ENCODE assay signal across 8 cellular contexts in genomic region chr18:67517224-67517765, GRCh38. TPM values are rescaled to one million over a fixed set of nuclear protein-coding genes. Genes with fewer than 3 reads are reported as not detected.
A peak's percentile ranks its signal among the peaks of the same experiment; 100 is the strongest.
DNase-seq lines count a peak whose midpoint lies in the region; ATAC-seq and TF ChIP-seq lines count a peak whose summit lies in the region.

No MANE protein-coding gene starts in this region.

- no peak overlapping the region for H3K4ac ChIP-seq in mesendoderm (ENCODE audit: low read depth, low read length)

- H3K4me2 ChIP-seq in mesendoderm (ENCODE audit: low read length), result peak overlapping the region; percentile 70

- H2AK5ac ChIP-seq in mesendoderm (ENCODE audit: low read length), result no peak overlapping the region

- no peak overlapping the region for H4K8ac ChIP-seq in mesendoderm (ENCODE audit: low read depth, low read length)

- peaks cover 4% of the 10 kb centered on the region for H3K79me1 ChIP-seq in mesendoderm (ENCODE audit: low read length)

- ATAC-seq in GM21367 (IDR thresholded peaks at IDR 0.05; ENCODE audit: unreplicated experiment), result no peak

- DNase-seq in GM10266 (ENCODE audit: extremely low spot score) (peak; percentile 9), NCI-H69 (lab: John Stamatoyannopoulos, UW) (peak; percentile 24), coronary artery (ENCODE audit: low spot score) (peak; percentile 75), mesendoderm (no peak), type B pancreatic cell (ENCODE audit: extremely low spot score, unreplicated experiment) (no peak), kidney glomerular epithelial cell (lab: John Stamatoyannopoulos, UW) (no peak), hepatic stellate cell (ENCODE audit: low spot score) (no peak)

- H3K27me3 Mint-ChIP-seq in type B pancreatic cell, result peaks cover 31% of the 10 kb centered on the region

- peaks cover 12% of the 10 kb centered on the region for H3K4me1 Mint-ChIP-seq in type B pancreatic cell (ENCODE audit: unreplicated experiment)

- no peak overlapping the region for H2BK15ac ChIP-seq in mesendoderm (replicated peaks; ENCODE audit: low read depth)

- peak overlapping the region; percentile 86 for H3K56ac ChIP-seq in mesendoderm (ENCODE audit: low read length)

- no peak overlapping the region for H2BK5ac ChIP-seq in mesendoderm (ENCODE audit: low read length)

- peaks cover 24% of the 10 kb centered on the region for H3K79me2 ChIP-seq in mesendoderm (ENCODE audit: control insufficient read depth, insufficient read depth, low read length)

- H3K9me3 Mint-ChIP-seq in type B pancreatic cell, result no peaks in the 10 kb centered on the region

- peak overlapping the region; percentile 97 for H3K4me3 Mint-ChIP-seq in type B pancreatic cell

- H3K36me3 ChIP-seq in mesendoderm (ENCODE audit: control insufficient read depth, insufficient read depth, low read length), result no peaks in the 10 kb centered on the region

- peak overlapping the region; percentile 79 for H3K9ac ChIP-seq in mesendoderm (ENCODE audit: low read length)

- no peak overlapping the region for H4K5ac ChIP-seq in mesendoderm (ENCODE audit: low read length)

- H3K23ac ChIP-seq in mesendoderm (ENCODE audit: low read length), result no peak overlapping the region

- TF ChIP-seq CTCF in GM10266 (IDR thresholded peaks at IDR 0.05; ENCODE audit: control insufficient read depth, insufficient read depth, low read depth, missing control alignments) (no peak), coronary artery (IDR thresholded peaks at IDR 0.05) (no peak), type B pancreatic cell (conservative IDR thresholded peaks at IDR 0.05) (no peak)

- H3K36me3 Mint-ChIP-seq in type B pancreatic cell, result peaks cover 7% of the 10 kb centered on the region

- WGBS in mesendoderm (ENCODE audit: extremely low coverage, insufficient coverage, low lambda C conversion rate), result no CpG with 5 or more reads among the region's 6 CpGs

- H2BK120ac ChIP-seq in mesendoderm (ENCODE audit: low read depth, low read length), result no peak overlapping the region

- H3K27me3 ChIP-seq in mesendoderm (ENCODE audit: insufficient read depth, low read length, poor library complexity), result no peaks in the 10 kb centered on the region

- no peak overlapping the region for H3K18ac ChIP-seq in mesendoderm (ENCODE audit: low read length)

- H3K4me3 ChIP-seq in coronary artery (peak overlapping the region; percentile 93), mesendoderm (ENCODE audit: low read length) (peak overlapping the region; percentile 62)

- no peaks in the 10 kb centered on the region for H3K4me1 ChIP-seq in mesendoderm (ENCODE audit: control insufficient read depth, low read depth, low read length)

- H3K27ac Mint-ChIP-seq in type B pancreatic cell, result peak overlapping the region; percentile 79

- H3K27ac ChIP-seq in coronary artery, result peak overlapping the region; percentile 88 to 93
- peak overlapping the region; percentile 11 for H3K27ac ChIP-seq in mesendoderm (ENCODE audit: low read depth, low read length)

RNA-seq across cellular contexts. Expression of gene DSEL, which starts 0.8 kb away (rescaled TPM):
- polyA plus RNA-seq in mesendoderm (2013, experiment 1 of 2), result 11.1 TPM
- 11.8 TPM for polyA plus RNA-seq in mesendoderm (2013, experiment 2 of 2)
- 6.2 and 6.9 TPM in 2 replicates for total RNA-seq in type B pancreatic cell (ENCODE audit: low replicate concordance)

Comparison
In these comparisons a context has a peak if more than half of its experiments do, and no peak if none do; other contexts are left out.
1. DNase-seq: peak in GM10266 (single experiment), NCI-H69 (single experiment) and coronary artery (single experiment); none in mesendoderm (single experiment), type B pancreatic cell (single experiment), kidney glomerular epithelial cell (single experiment) and hepatic stellate cell (single experiment).